Comparison of ENCODE assay signal across 25 cellular contexts in genomic region chr5:136590581-136590980, GRCh38.
"Had no signal": no experiment of that assay in that cellular context is flagged by ENCODE, and none has a peak within 500 bp of the region (broad histone marks: within the 10 kb centered on the region; RNA-seq: fewer than 3 reads in every experiment).

No MANE protein-coding gene starts in this region.

- H3K4me1 ChIP-seq: colonic mucosa, esophagus squamous epithelium, gastroesophageal sphincter, heart left ventricle, left lung, lower lobe of right lung had no signal

- H3K4me3 ChIP-seq: colonic mucosa, esophagus squamous epithelium, gastroesophageal sphincter, heart left ventricle, hepatocyte, left lung, lower lobe of right lung had no signal

- H3K27ac ChIP-seq: colonic mucosa, esophagus squamous epithelium, gastroesophageal sphincter, heart left ventricle, hepatocyte, left lung, lower lobe of right lung had no signal

- H3K4me3 Mint-ChIP-seq: dendritic cell treated with granulocyte-macrophage colony-stimulating factor and Interleukin-4, amounts not matched to agents 40 ng/mL and 50 ng/mL, for 4 days; effector memory CD8-positive, alpha-beta T cell; endodermal cell; immature natural killer cell; memory B cell had no signal

- H3K36me3 Mint-ChIP-seq: immature natural killer cell, memory B cell had no signal

- H3K9me3 ChIP-seq: colonic mucosa, esophagus squamous epithelium, gastroesophageal sphincter, lower lobe of right lung had no signal

- FAIRE-seq: endometrium, frontal cortex had no signal

- H3K4me2 ChIP-seq: hepatocyte had no signal

- DNase-seq: colonic mucosa; cortex of kidney; effector CD8-positive, alpha-beta T cell; effector memory CD8-positive, alpha-beta T cell; endodermal cell; erythroblast; esophagus squamous epithelium; foreskin fibroblast; heart left ventricle; hypothalamus; immature natural killer cell; islet precursor cell; left cardiac atrium; left lung; left ventricle myocardium superior; lower lobe of right lung; mesendoderm; midbrain had no signal

- H2AFZ ChIP-seq: hepatocyte had no signal

- H3K27me3 ChIP-seq: colonic mucosa, esophagus squamous epithelium, gastroesophageal sphincter, heart left ventricle, hepatocyte, left lung had no signal

- H3K79me2 ChIP-seq: hepatocyte had no signal

- H3K36me3 ChIP-seq: colonic mucosa, esophagus squamous epithelium, gastroesophageal sphincter, heart left ventricle, left lung, lower lobe of right lung had no signal

- H3K27me3 Mint-ChIP-seq: dendritic cell treated with granulocyte-macrophage colony-stimulating factor and Interleukin-4, amounts not matched to agents 40 ng/mL and 50 ng/mL, for 4 days; memory B cell had no signal

- H3K4me1 Mint-ChIP-seq: immature natural killer cell, memory B cell had no signal

- ATAC-seq: effector memory CD8-positive, alpha-beta T cell; esophagus mucosa; gastroesophageal sphincter; heart left ventricle; left cardiac atrium; left lung; left ventricle myocardium superior; lower lobe of right lung had no signal
